ENCODE assay signal across 8 cellular contexts in genomic region chr15:61834076-61834697, GRCh38.
DNase-seq lines count a peak whose midpoint lies in the region; ATAC-seq, FAIRE-seq and TF ChIP-seq lines count a peak whose summit lies in the region.

No MANE protein-coding gene starts in this region.

- POLR2A ChIA-PET in SK-N-SH (lab: Yijun Ruan, JAX): no interaction called here

- H3K4me2 ChIP-seq in SK-N-SH: no peak overlapping the region

- no peak overlapping the region for H3K27ac ChIP-seq in SK-N-SH (ENCODE audit: low read depth in 2 of 2, low read length in 1 of 2)
- no peak overlapping the region for H3K27ac ChIP-seq in upper lobe of left lung

- H3K4me3 ChIP-seq in AG09309 (ENCODE audit: control insufficient read depth, low read depth, low read length) (no peak overlapping the region), SK-N-SH (ENCODE audit: low read depth in 2 of 2, low read length in 1 of 2) (peak overlapping the region in 1 of 2 experiments; percentile 5; a peak in 1 of 4 replicates), upper lobe of left lung (no peak overlapping the region)

- peak; percentile 94 for TF ChIP-seq CTCF in AG09309 (IDR thresholded peaks at IDR 0.05; ENCODE audit: control insufficient read depth, insufficient read depth, low read depth, low read length, missing control alignments)
- peak; percentile 93 for TF ChIP-seq CTCF in SK-N-SH (IDR thresholded peaks at IDR 0.05)
- peak; percentile 74 to 96 (median 89) for TF ChIP-seq CTCF in upper lobe of left lung (IDR thresholded peaks at IDR 0.05)

- H2AFZ ChIP-seq in SK-N-SH (ENCODE audit: low read depth): no peak overlapping the region

- no peaks in the 10 kb centered on the region for H3K27me3 ChIP-seq in SK-N-SH (ENCODE audit: insufficient read depth)
- no peaks in the 10 kb centered on the region for H3K27me3 ChIP-seq in upper lobe of left lung

- TF ChIP-seq EP300 in SK-N-SH (IDR thresholded peaks at IDR 0.05; ENCODE audit: borderline replicate concordance in 1 of 2, low read depth in 1 of 2, low read length in 1 of 2) (no peak), upper lobe of left lung (IDR thresholded peaks at IDR 0.05) (no peak)

- no peaks in the 10 kb centered on the region for H3F3A ChIP-seq in SK-N-SH (replicated peaks; ENCODE audit: insufficient read depth)

- peak; percentile 86 to 87 for ATAC-seq in upper lobe of left lung (ENCODE audit: low FRiP score in 2 of 2)

- no peak for TF ChIP-seq POLR2A in upper lobe of left lung (IDR thresholded peaks at IDR 0.05)

- 22% methylated on average over 16 of the region's 16 CpGs for WGBS in SK-N-SH (ENCODE audit: low lambda C conversion rate)
- WGBS in upper lobe of left lung, 2 donors: 24 to 49% methylated on average over 10 to 16 of the region's 16 CpGs

- DNase-seq in AG09309 (ENCODE audit: low read depth): peak; percentile 39
- DNase-seq in GM19239 (ENCODE audit: insufficient read length, low spot score): peak; percentile 44
- peak; percentile 80 for DNase-seq in NAMALWA (ENCODE audit: low spot score)
- peak; percentile 75 for DNase-seq in SK-N-SH
- DNase-seq in activated naive CD4-positive, alpha-beta T cell treated with Interleukin-2 at 50 U/mL for 16 hours: peak; percentile 79
- peak; percentile 74 for DNase-seq in glomerular visceral epithelial cell (ENCODE audit: extremely low spot score)
- DNase-seq in pons (ENCODE audit: low spot score): peak; percentile 75
- DNase-seq in upper lobe of left lung: peak; percentile 73 to 94

- H3K9ac ChIP-seq in SK-N-SH: no peak overlapping the region

- FAIRE-seq in GM19239 (lab: Jason Lieb, UNC): peak; percentile 84

- CTCF ChIA-PET in SK-N-SH (lab: Yijun Ruan, JAX): interaction anchor here (0.6 to 6.1 kb wide), 103 partner anchors 9 to 1475 kb away, joined by 3 to 86 read pairs (median 4); partner anchors contain the start of gene RORA

- TF ChIP-seq RAD21 in SK-N-SH (IDR thresholded peaks at IDR 0.05; ENCODE audit: low read length): peak; percentile 96

- no peaks in the 10 kb centered on the region for H3K9me2 ChIP-seq in SK-N-SH

- H3K79me2 ChIP-seq in SK-N-SH (ENCODE audit: insufficient read depth): no peaks in the 10 kb centered on the region

- H4K20me1 ChIP-seq in SK-N-SH (ENCODE audit: insufficient read depth): no peaks in the 10 kb centered on the region

- H3K9me3 ChIP-seq in SK-N-SH (no peaks in the 10 kb centered on the region), upper lobe of left lung (no peaks in the 10 kb centered on the region)

- peaks cover 0 to 18% of the 10 kb centered on the region in 2 experiments; a peak in 1 of 4 replicates for H3K4me1 ChIP-seq in SK-N-SH (ENCODE audit: control insufficient read depth in 1 of 2, insufficient read depth in 2 of 2, low read depth in 1 of 2, low read length in 1 of 2)
- H3K4me1 ChIP-seq in upper lobe of left lung: peaks cover 0 to 10% (median 2%) of the 10 kb centered on the region in 4 donors

- H3K36me3 ChIP-seq in SK-N-SH (replicated peaks in 1 of 2; ENCODE audit: control insufficient read depth in 1 of 2, insufficient read depth in 2 of 2, low read length in 1 of 2): no peaks in the 10 kb centered on the region
- no peaks in the 10 kb centered on the region for H3K36me3 ChIP-seq in upper lobe of left lung

TF ChIP-seq in SK-N-SH, 30 proteins besides CTCF, POLR2A, EP300 and RAD21:
- TF ChIP-seq CHD2 (IDR thresholded peaks at IDR 0.05; ENCODE audit: low read length, partially characterized antibody): no peak
- no peak for TF ChIP-seq FOXJ3 (CRISPR knock-in tag; IDR thresholded peaks at IDR 0.05)
- no peak for TF ChIP-seq TEAD4 (IDR thresholded peaks at IDR 0.05; ENCODE audit: borderline replicate concordance, insufficient read depth)
- no peak for TF ChIP-seq MAX (IDR thresholded peaks at IDR 0.05; ENCODE audit: low read depth)
- 0 out of 2 replicates have a peak, but pooled peaks have one; percentile 5 for TF ChIP-seq NRF1 (IDR thresholded peaks at IDR 0.05; ENCODE audit: low read depth, low read length)
- TF ChIP-seq SMC3 (IDR thresholded peaks at IDR 0.05; ENCODE audit: low read depth, low read length): peak; percentile 94
